ENCODE assay signal across 11 cellular contexts in genomic region chr11:130523609-130524008, GRCh38.
DNase-seq lines count a peak whose midpoint lies in the region; ATAC-seq and TF ChIP-seq lines count a peak whose summit lies in the region.
"Had no signal": no experiment of that assay in that cellular context is flagged by ENCODE, and none has a peak within 500 bp of the region (broad histone marks: within the 10 kb centered on the region; RNA-seq: fewer than 3 reads in every experiment).

No MANE protein-coding gene starts in this region.

- ATAC-seq in heart left ventricle (no peak), thoracic aorta (ENCODE audit: insufficient number of reproducible peaks, low FRiP score, low read depth) (no peak), GM19397 (IDR thresholded peaks at IDR 0.05; ENCODE audit: unreplicated experiment) (no peak), HG03097 (IDR thresholded peaks at IDR 0.05; ENCODE audit: low FRiP score, unreplicated experiment) (no peak), HG03175 (IDR thresholded peaks at IDR 0.05; ENCODE audit: unreplicated experiment) (no peak)
- ATAC-seq: GM12878; stimulated activated naive B cell treated with anti-CD40 and anti-IgM and Interleukin-4, amounts not matched to agents 10 μg/mL and 1 μg/mL and 100 μg/mL, for 72 hours had no signal

- H3K4me3 ChIP-seq in ascending aorta = no peak overlapping the region
- no peak overlapping the region for H3K4me3 ChIP-seq in heart left ventricle
- no peak overlapping the region for H3K4me3 ChIP-seq in thoracic aorta
- H3K4me3 ChIP-seq: GM12878 had no signal

- 61 to 79% (median 77%) methylated on average over 10 of the region's 10 CpGs for WGBS in heart left ventricle, 4 donors

- peak overlapping the region; percentile 76 to 85 for H3K27ac ChIP-seq in ascending aorta
- peak overlapping the region; percentile 76 to 95 (median 84) for H3K27ac ChIP-seq in heart left ventricle
- peak overlapping the region; percentile 6 to 77 for H3K27ac ChIP-seq in thoracic aorta

- DNase-seq in GM04503 (ENCODE audit: low read depth) (peak; percentile 76), ascending aorta (ENCODE audit: low spot score in 2 of 2) (no peak), heart left ventricle (no peak), thoracic aorta (ENCODE audit: low spot score) (no peak), NCI-H510A treated with DMSO at 0.1 percent for 48 hours (lab: John Stamatoyannopoulos, UW) (no peak)
- DNase-seq: NCI-H1694; stimulated activated naive B cell treated with anti-CD40 and anti-IgM and Interleukin-4, amounts not matched to agents 10 μg/mL and 1 μg/mL and 100 μg/mL, for 72 hours had no signal

- TF ChIP-seq POLR2A in heart left ventricle (IDR thresholded peaks at IDR 0.05) = no peak

- H3K27me3 ChIP-seq in ascending aorta (no peaks in the 10 kb centered on the region), heart left ventricle (no peaks in the 10 kb centered on the region), thoracic aorta (replicated peaks; ENCODE audit: insufficient read depth) (no peaks in the 10 kb centered on the region)

- TF ChIP-seq CTCF in ascending aorta (IDR thresholded peaks at IDR 0.05) (no peak), heart left ventricle (IDR thresholded peaks at IDR 0.05) (no peak), thoracic aorta (IDR thresholded peaks at IDR 0.05) (no peak)

- peaks cover 0 to 23% of the 10 kb centered on the region in 2 donors for H3K4me1 ChIP-seq in ascending aorta
- H3K4me1 ChIP-seq in heart left ventricle = peaks cover 8 to 63% (median 44%) of the 10 kb centered on the region in 12 donors
- peaks cover 21 to 57% of the 10 kb centered on the region in 2 donors for H3K4me1 ChIP-seq in thoracic aorta (ENCODE audit: control insufficient read depth in 1 of 2, low read depth in 2 of 2)

- H3K36me3 ChIP-seq in ascending aorta (no peaks in the 10 kb centered on the region), heart left ventricle (no peaks in the 10 kb centered on the region), thoracic aorta (no peaks in the 10 kb centered on the region)

- H3K9me3 ChIP-seq in ascending aorta = no peaks in the 10 kb centered on the region
- no peaks in the 10 kb centered on the region for H3K9me3 ChIP-seq in heart left ventricle
- H3K9me3 ChIP-seq in thoracic aorta = no peaks in the 10 kb centered on the region

- intact Hi-C loops in ascending aorta (cut with DNase I) (loop anchor here (2.0 to 5.0 kb wide), 5 partner anchors 45 to 374 kb away; partner anchors contain the start of gene ADAMTS15), heart left ventricle (cut with DNase I) (loop anchor here in 8 of 10 donors (2.0 to 10.0 kb wide), 7 partner anchors 46 to 211 kb away; no protein-coding TSS in a partner anchor)
